In genomic region chr6:8435093-8435844, GRCh38 we compare ENCODE assay signal across 8 cellular contexts. TPM values are rescaled to one million over a fixed set of nuclear protein-coding genes. Genes with fewer than 3 reads are reported as not detected.
DNase-seq lines count a peak whose midpoint lies in the region; ATAC-seq and TF ChIP-seq lines count a peak whose summit lies in the region.

Gene SLC35B3, minus strand, starts transcription at chr6:8435545.

- peaks cover 44% of the 10 kb centered on the region for H3K79me2 ChIP-seq in SU-DHL-6 (ENCODE audit: insufficient read depth, low read length)

- H2AFZ ChIP-seq in SU-DHL-6 (ENCODE audit: low read depth, low read length, severe bottlenecking), result peak within 1 kb of the TSS; percentile 90

- H3K27ac ChIP-seq in SU-DHL-6 (ENCODE audit: low read depth, low read length) (peak within 1 kb of the TSS; percentile 64), ovary (peak within 1 kb of the TSS in 1 of 2 donors; percentile 69), thymus (ENCODE audit: low read depth) (peak within 1 kb of the TSS; percentile 91)

- H3K9me3 ChIP-seq in SU-DHL-6 (ENCODE audit: insufficient read depth, low read length) (no peaks in the 10 kb centered on the region), ovary (no peaks in the 10 kb centered on the region), thymus (ENCODE audit: control insufficient read depth) (no peaks in the 10 kb centered on the region)

- ATAC-seq in HG02763 (IDR thresholded peaks at IDR 0.05; ENCODE audit: unreplicated experiment) (peak; percentile 95), Right ventricle myocardium inferior (peak; percentile 100)

- peaks cover 7% of the 10 kb centered on the region for H4K20me1 ChIP-seq in SU-DHL-6 (ENCODE audit: low read depth, low read length)

- H3K4me2 ChIP-seq in SU-DHL-6 (ENCODE audit: low read depth, low read length, poor library complexity, severe bottlenecking), result peak within 1 kb of the TSS; percentile 99

- WGBS in ovary, 3 donors, result 0 to 1% (median 1%) methylated on average over 58 to 62 of the region's 62 CpGs
- 2% methylated on average over 62 of the region's 62 CpGs for WGBS in thymus

- H3K36me3 ChIP-seq in SU-DHL-6 (ENCODE audit: low read length) (0 out of 2 replicates have a peak, but pooled peaks cover 8% of the 10 kb centered on the region), ovary (no peaks in the 10 kb centered on the region), thymus (ENCODE audit: control insufficient read depth, insufficient read depth) (no peaks in the 10 kb centered on the region)

- TF ChIP-seq POLR2A in ovary (IDR thresholded peaks at IDR 0.05), result peak; percentile 78

- peak within 1 kb of the TSS; percentile 91 for H3K9ac ChIP-seq in SU-DHL-6 (ENCODE audit: low read length)

- H3F3A ChIP-seq in SU-DHL-6 (ENCODE audit: insufficient read depth), result no peaks in the 10 kb centered on the region; the same call in 1 of the 2 replicates

- H3K4me1 ChIP-seq in ovary (ENCODE audit: insufficient read depth), result peaks cover 5% of the 10 kb centered on the region
- H3K4me1 ChIP-seq in thymus (ENCODE audit: control insufficient read depth, insufficient read depth, low read length), result peaks cover 2% of the 10 kb centered on the region

- DNase-seq in NCI-H1417 (lab: John Stamatoyannopoulos, UW) (peak; percentile 96), Right ventricle myocardium inferior (ENCODE audit: missing footprints) (peak; percentile 99), ovary (peak; percentile 93 to 98 (median 97))
- peak; percentile 96 for DNase-seq in activated naive CD8-positive, alpha-beta T cell treated with anti-CD3 and anti-CD28 coated beads, Interleukin-2, amount 50 U/mL, for 16 hours (ENCODE audit: low read depth, low spot score)

- intact Hi-C loops in Right ventricle myocardium inferior (cut with DNase I) (no loop called here), ovary (cut with DNase I) (loop anchor here in 1 of 4 donors (10.0 kb wide), 1 partner anchor 1120 kb away; the partner anchor contains the start of gene SSR1)

- no peak for TF ChIP-seq EP300 in ovary (IDR thresholded peaks at IDR 0.05)

- H3K4me3 ChIP-seq in GM12875 (ENCODE audit: low read depth, low read length), result peak within 1 kb of the TSS; percentile 83
- H3K4me3 ChIP-seq in SU-DHL-6 (ENCODE audit: insufficient read depth, low read length, poor library complexity, severe bottlenecking), result peak within 1 kb of the TSS; percentile 96
- H3K4me3 ChIP-seq in ovary, result peak within 1 kb of the TSS; percentile 85
- peak within 1 kb of the TSS; percentile 59 for H3K4me3 ChIP-seq in thymus (ENCODE audit: low read length)

- no peaks in the 10 kb centered on the region for H3K9me2 ChIP-seq in SU-DHL-6 (replicated peaks; ENCODE audit: insufficient read depth, low read length)

- no peaks in the 10 kb centered on the region for H3K27me3 ChIP-seq in SU-DHL-6 (ENCODE audit: low read length)
- H3K27me3 ChIP-seq in ovary, result no peaks in the 10 kb centered on the region
- no peaks in the 10 kb centered on the region for H3K27me3 ChIP-seq in thymus (ENCODE audit: control insufficient read depth, insufficient read depth)

- TF ChIP-seq CTCF in GM12875 (IDR thresholded peaks at IDR 0.05; ENCODE audit: borderline replicate concordance, insufficient read depth, low read depth, low read length) (no peak), SU-DHL-6 (IDR thresholded peaks at IDR 0.05; ENCODE audit: insufficient read depth, low read length, poor library complexity, severe bottlenecking) (no peak), ovary (IDR thresholded peaks at IDR 0.05) (no peak)

RNA-seq across cellular contexts. Expression of gene SLC35B3, which starts in this region (rescaled TPM):
- total RNA-seq in Right ventricle myocardium inferior (7.2 TPM), ovary (10 to 100 TPM in 3 of 7 donors, 1 to 10 TPM in 4; 4.6 to 13.8 (median 9.9) TPM)
- polyA plus RNA-seq in ovary (10 to 100 TPM in 1 of 2 donors, 1 to 10 TPM in 1; 9.3 to 15.5 TPM), thymus (29.8 TPM)
